Comparison of ENCODE assay signal across 10 cellular contexts in genomic region chr1:31795801-31796621, GRCh38. TPM values are rescaled to one million over a fixed set of nuclear protein-coding genes. Genes with fewer than 3 reads are reported as not detected.
DNase-seq lines count a peak whose midpoint lies in the region; ATAC-seq, FAIRE-seq and TF ChIP-seq lines count a peak whose summit lies in the region.
"Had no signal": no experiment of that assay in that cellular context is flagged by ENCODE, and none has a peak within 500 bp of the region (broad histone marks: within the 10 kb centered on the region; RNA-seq: fewer than 3 reads in every experiment).

No MANE protein-coding gene starts in this region.

- WGBS in K562 (ENCODE audit: insufficient coverage, low coverage, missing lambda C conversion rate), result 7% methylated on average over 13 of the region's 13 CpGs

- intact Hi-C loops in K562 (cut with micrococcal nuclease), result no loop called here

- H3K9me3 Mint-ChIP-seq in immature natural killer cell, result no peaks in the 10 kb centered on the region
- H3K9me3 Mint-ChIP-seq: neural crest cell; stimulated activated naive CD8-positive, alpha-beta T cell treated with anti-CD3 and anti-CD28 coated beads, Interleukin-15, Interleukin-2, amounts not matched to agents 100 ng/mL and 50 ng/mL, for 24 hours had no signal

- H3K4me1 ChIP-seq in K562 (replicated peaks in 1 of 2; ENCODE audit: control insufficient read depth in 2 of 2, insufficient read depth in 2 of 2, low read length in 2 of 2), result peaks cover 8 to 28% of the 10 kb centered on the region in 2 experiments

- H3K27ac Mint-ChIP-seq in immature natural killer cell, result peak overlapping the region in 1 of 6 donors; percentile 21

- H3K9me1 ChIP-seq in K562 (ENCODE audit: control insufficient read depth, insufficient read depth, low read length), result no peaks in the 10 kb centered on the region

- TF ChIP-seq CTCF in K562 (IDR thresholded peaks at IDR 0.05 in 2 of 3, conservative IDR thresholded peaks at IDR 0.05 in 1 of 3; ENCODE audit: insufficient read depth in 2 of 3, low read depth in 1 of 3, low read length in 3 of 3), result no peak

- TF ChIP-seq EP300 in K562 (IDR thresholded peaks at IDR 0.05; ENCODE audit: low read length), result no peak

- peak overlapping the region in 1 of 2 experiments; percentile 15; a peak in 2 of 4 replicates for H3K9ac ChIP-seq in K562 (ENCODE audit: insufficient read depth in 1 of 2, low read depth in 2 of 2, low read length in 2 of 2)

- POLR2A ChIA-PET in K562 (lab: Yijun Ruan, JAX), result no interaction called here

- peaks cover 7% of the 10 kb centered on the region for H4K20me1 ChIP-seq in K562 (replicated peaks; ENCODE audit: control insufficient read depth, insufficient read depth, low read length)

- BruUV-seq in K562 (replicated peaks; lab: Mats Ljungman, UMichigan), result no TSS peak

- peaks cover 0 to 1% (median 1%) of the 10 kb centered on the region in 3 donors for H3K27me3 Mint-ChIP-seq in immature natural killer cell (ENCODE audit: low read depth in 3 of 3)
- H3K27me3 Mint-ChIP-seq: stimulated activated naive CD8-positive, alpha-beta T cell treated with anti-CD3 and anti-CD28 coated beads, Interleukin-15, Interleukin-2, amounts not matched to agents 100 ng/mL and 50 ng/mL, for 24 hours had no signal

- H3K4me3 ChIP-seq in K562, result no peak overlapping the region

- no peaks in the 10 kb centered on the region for H3K4me1 Mint-ChIP-seq in immature natural killer cell

- FAIRE-seq in K562 (lab: Jason Lieb, UNC), result peak; percentile 74

- no peaks in the 10 kb centered on the region for H3K79me2 ChIP-seq in K562 (ENCODE audit: control insufficient read depth, insufficient read depth, low read length)

- H3K36me3 ChIP-seq in K562 (ENCODE audit: control insufficient read depth, insufficient read depth, low read length), result no peaks in the 10 kb centered on the region

- H2AFZ ChIP-seq in K562 (ENCODE audit: low read depth, low read length), result no peak overlapping the region

- no peaks in the 10 kb centered on the region for H3K9me3 ChIP-seq in K562 (replicated peaks; ENCODE audit: control insufficient read depth, insufficient read depth, low read depth, low read length)

- H3K27me3 ChIP-seq in K562 (ENCODE audit: control insufficient read depth in 2 of 2, insufficient read depth in 2 of 2, low read length in 2 of 2), result peaks cover 36 to 74% of the 10 kb centered on the region in 2 experiments

- TF ChIP-seq RAD21 in K562 (CRISPR knock-in tag; conservative IDR thresholded peaks at IDR 0.05 in 1 of 2, IDR thresholded peaks at IDR 0.05 in 1 of 2), result no peak

- in situ Hi-C loops in K562 (cut with MboI), result no loop called here

- no peak overlapping the region for H3K4me3 Mint-ChIP-seq in immature natural killer cell
- H3K4me3 Mint-ChIP-seq: neural crest cell; stimulated activated naive CD8-positive, alpha-beta T cell treated with anti-CD3 and anti-CD28 coated beads, Interleukin-15, Interleukin-2, amounts not matched to agents 100 ng/mL and 50 ng/mL, for 24 hours had no signal

- CTCF ChIA-PET in K562 (lab: Yijun Ruan, JAX; ENCODE audit: low intra/inter-chr PET ratio), result no interaction called here

- peak; percentile 18; the same call in 2 of the 3 replicates for ATAC-seq in K562
- no peak for ATAC-seq in HG03196 (IDR thresholded peaks at IDR 0.05; ENCODE audit: unreplicated experiment)

- DNase-seq in EL (peak; percentile 85), NCI-H1694 treated with DMSO at 0.1 percent for 48 hours (lab: John Stamatoyannopoulos, UW) (peak; percentile 76), K562 (ENCODE audit: extremely low read depth in 1 of 4, low spot score in 3 of 4) (peak; percentile 45 to 67 (median 50)), renal cortical epithelial cell (ENCODE audit: low read depth) (peak; percentile 42), immature natural killer cell (no peak)
- no peak for DNase-seq in stimulated activated naive CD4-positive, alpha-beta T cell (lab: John Stamatoyannopoulos, UW)
- no peak for DNase-seq in stimulated activated CD4-positive, alpha-beta T cell treated with anti-CD3 and anti-CD28 coated beads, Interleukin-4, amount 100 ng/mL, for 24 hours

- H3K36me3 Mint-ChIP-seq in immature natural killer cell, result no peaks in the 10 kb centered on the region

- no peak for TF ChIP-seq POLR2A in K562 (conservative IDR thresholded peaks at IDR 0.05)

- no peak overlapping the region for H3K4me2 ChIP-seq in K562 (ENCODE audit: insufficient read depth, low read length)

- no peak overlapping the region for H3K27ac ChIP-seq in K562 (ENCODE audit: extremely low read depth, low read depth, low read length)

TF ChIP-seq in K562, 482 proteins besides CTCF, POLR2A, EP300 and RAD21 (continues in another document):
- TF ChIP-seq RCOR1 (IDR thresholded peaks at IDR 0.05; ENCODE audit: borderline replicate concordance in 1 of 2, low read depth in 2 of 2, low read length in 2 of 2) (peak in 1 of 2 experiments; percentile 28; a peak in 1 of 4 replicates), IRF9 (tag; IDR thresholded peaks at IDR 0.05) (no peak), ZNF431 (CRISPR knock-in tag; IDR thresholded peaks at IDR 0.05) (0 out of 2 replicates have a peak, but pooled peaks have one; percentile 13), HNRNPK (IDR thresholded peaks at IDR 0.05; ENCODE audit: low read depth, low read length, poor library complexity, severe bottlenecking) (no peak), ZNF217 (CRISPR knock-in tag; IDR thresholded peaks at IDR 0.05) (no peak), MAFK (IDR thresholded peaks at IDR 0.05; ENCODE audit: low read length) (no peak), IFI16 (CRISPR knock-in tag; IDR thresholded peaks at IDR 0.05) (no peak), ZNF444 (CRISPR knock-in tag; IDR thresholded peaks at IDR 0.05) (no peak), BCL6 (CRISPR knock-in tag; IDR thresholded peaks at IDR 0.05) (no peak), MAX (CRISPR knock-in tag; IDR thresholded peaks at IDR 0.05) (no peak)

RNA-seq across cellular contexts. Expression of gene SPOCD1, which starts 19.8 kb away (rescaled TPM):
- 1.5 and 3.2 TPM in 2 replicates for total RNA-seq in K562 (2011; cell fraction: chromatin; rRNA removed; ENCODE audit: low replicate concordance)
- 2.8 and 3.0 TPM in 2 replicates for total RNA-seq in K562 (2011; cell fraction: nucleolus; rRNA removed)
- 3.4 and 4.1 TPM in 2 replicates for total RNA-seq in K562 (2011; cell fraction: nucleoplasm; rRNA removed)
- total RNA-seq in K562 (2014; rRNA removed) (0.20 and 0.27 TPM in 2 replicates), K562 (2014; rRNA removed; fragmentation: Illumina TruSeq; extraction: Trizol) (0.16 and 0.36 TPM in 2 replicates), K562 (2015; rRNA removed; fragmentation: Illumina TruSeq; extraction: Trizol) (0.23 and 0.25 TPM in 2 replicates), K562 (2021) (0.22 and 0.71 TPM in 2 replicates), renal cortical epithelial cell (5.0 and 8.0 TPM in 2 replicates)
- polyA plus RNA-seq in K562 (2011; rRNA removed) (0.39 and 0.63 TPM in 2 replicates), K562 (2014; fragmentation: Illumina TruSeq; extraction: Trizol) (0.19 and 0.42 TPM in 2 replicates), K562 (2014; fragmentation: Nextera tagmentation; extraction: Ambion mirVana) (under 1 TPM in 1 of 2 experiments, not detected in 1; 0.03 TPM), K562 (2014; rRNA removed) (0.25 and 0.46 TPM in 2 replicates), immature natural killer cell (1 to 10 TPM in 1 of 3 donors, under 1 TPM in 2; 0.24 to 2.5 (median 0.46) TPM)
- 0.31 and 0.60 TPM in 2 replicates for polyA plus RNA-seq in K562 (2011; cell fraction: cytosol; rRNA removed)
- polyA plus RNA-seq in K562 (2011; cell fraction: nucleus; rRNA removed), result 1.6 and 2.8 TPM in 2 replicates
- 0.17 and 1.2 TPM in 2 replicates for polyA plus RNA-seq in K562 (2012)
- polyA minus RNA-seq in K562 (2011; rRNA and poly(A)+ RNA removed), result 0.21 and 0.67 TPM in 2 replicates
- polyA minus RNA-seq in K562 (2011; cell fraction: cytosol; rRNA and poly(A)+ RNA removed), result 0.38 TPM in 1 of 2 replicates, not detected in the other
- polyA minus RNA-seq in K562 (2011; cell fraction: nucleus; rRNA and poly(A)+ RNA removed), result 1.00 and 1.9 TPM in 2 replicates

RNA-seq across cellular contexts. Expression of gene ADGRB2, which starts 31.9 kb away (rescaled TPM):
- 0.42 and 2.8 TPM in 2 replicates for total RNA-seq in K562 (2011; cell fraction: chromatin; rRNA removed; ENCODE audit: low replicate concordance)
- 1.2 and 2.5 TPM in 2 replicates for total RNA-seq in K562 (2011; cell fraction: nucleolus; rRNA removed)
- total RNA-seq in K562 (2011; cell fraction: nucleoplasm; rRNA removed), result 0.31 and 0.44 TPM in 2 replicates
- 0.23 and 0.33 TPM in 2 replicates for total RNA-seq in K562 (2014; rRNA removed)
- 0.04 TPM in 1 of 2 replicates, not detected in the other for total RNA-seq in K562 (2014; rRNA removed; fragmentation: Illumina TruSeq; extraction: Trizol)
- 0.22 and 0.23 TPM in 2 replicates for total RNA-seq in K562 (2015; rRNA removed; fragmentation: Illumina TruSeq; extraction: Trizol)
- total RNA-seq in K562 (2021), result 0.22 and 0.34 TPM in 2 replicates
- 0.14 and 0.38 TPM in 2 replicates for polyA plus RNA-seq in K562 (2011; rRNA removed)
- 0.27 and 0.35 TPM in 2 replicates for polyA plus RNA-seq in K562 (2011; cell fraction: cytosol; rRNA removed)
- polyA plus RNA-seq in K562 (2011; cell fraction: nucleus; rRNA removed), result 2.0 and 3.4 TPM in 2 replicates
- polyA plus RNA-seq in K562 (2012), result 0.17 and 0.54 TPM in 2 replicates
- polyA plus RNA-seq in K562 (2014; fragmentation: Illumina TruSeq; extraction: Trizol), result 0.07 and 0.11 TPM in 2 replicates
- not detected for polyA plus RNA-seq in K562 (2014; fragmentation: Nextera tagmentation; extraction: Ambion mirVana)
- 0.18 and 0.20 TPM in 2 replicates for polyA plus RNA-seq in K562 (2014; rRNA removed)
- polyA minus RNA-seq in K562 (2011; rRNA and poly(A)+ RNA removed), result 0.09 and 0.53 TPM in 2 replicates
- polyA minus RNA-seq in K562 (2011; cell fraction: cytosol; rRNA and poly(A)+ RNA removed), result 1.2 TPM in 1 of 2 replicates, not detected in the other
- polyA minus RNA-seq in K562 (2011; cell fraction: nucleus; rRNA and poly(A)+ RNA removed), result 0.67 and 1.7 TPM in 2 replicates
- total RNA-seq in renal cortical epithelial cell, result 0.69 and 8.0 TPM in 2 replicates
- 1 to 10 TPM in 1 of 3 donors, under 1 TPM in 1, not detected in 1; 0.36 to 2.1 TPM for polyA plus RNA-seq in immature natural killer cell

Comparison
In these comparisons a context has a peak if more than half of its experiments do, and no peak if none do; other contexts are left out.
1. DNase-seq: peak in EL (single experiment), NCI-H1694 treated with DMSO at 0.1 percent for 48 hours (single experiment), K562 (4 of 4) and renal cortical epithelial cell (single experiment); none in immature natural killer cell (0 of 3), stimulated activated naive CD4-positive, alpha-beta T cell (0 of 6) and stimulated activated CD4-positive, alpha-beta T cell treated with anti-CD3 and anti-CD28 coated beads, Interleukin-4, amount 100 ng/mL, for 24 hours (single experiment).